Comparison of ENCODE assay signal across 16 cellular contexts in the genomic region with DNA sequence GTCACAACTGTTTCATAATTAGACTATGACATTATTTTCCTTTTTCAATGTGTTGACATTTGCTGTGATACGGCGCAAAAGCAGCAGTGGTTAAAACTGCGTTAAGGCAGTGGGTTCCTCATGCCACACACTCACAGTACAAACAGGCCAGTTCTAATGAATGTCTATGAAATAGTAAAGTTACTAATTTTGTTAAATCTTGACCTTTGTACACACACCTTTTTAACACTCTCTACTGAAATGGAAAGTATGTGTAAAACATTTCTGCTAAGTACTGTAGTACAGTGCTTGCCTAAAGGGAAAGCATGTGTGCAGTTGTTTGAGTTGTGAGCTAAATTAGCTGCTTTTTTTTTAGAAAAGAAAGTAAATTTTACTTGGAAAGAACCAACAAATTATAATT.
"Had no signal": no experiment of that assay in that cellular context is flagged by ENCODE, and none has a peak within 500 bp of the region (broad histone marks: within the 10 kb centered on the region; RNA-seq: fewer than 3 reads in every experiment).

No MANE protein-coding gene starts in this region.

- H3K4me2 ChIP-seq: SK-N-SH had no signal

- H3K9me3 ChIP-seq: SK-N-SH had no signal

- H3K9ac ChIP-seq: SK-N-SH had no signal

- DNase-seq: KBM-7, NCI-H1092, NCI-H1105 treated with DMSO at 0.1 percent for 48 hours, NCI-H1417 treated with DMSO at 0.1 percent for 48 hours, NCI-H146, NCI-H1694 treated with DMSO at 0.1 percent for 48 hours, NCI-H1930, NCI-H2081, NCI-H2107, NCI-H2227 treated with DMSO at 0.1 percent for 48 hours, NCI-H524, NCI-H526 treated with DMSO at 0.1 percent for 48 hours, NCI-H748 treated with DMSO at 0.1 percent for 48 hours, RPMI8226, SHP77, SK-N-SH had no signal
